In the genomic region with DNA sequence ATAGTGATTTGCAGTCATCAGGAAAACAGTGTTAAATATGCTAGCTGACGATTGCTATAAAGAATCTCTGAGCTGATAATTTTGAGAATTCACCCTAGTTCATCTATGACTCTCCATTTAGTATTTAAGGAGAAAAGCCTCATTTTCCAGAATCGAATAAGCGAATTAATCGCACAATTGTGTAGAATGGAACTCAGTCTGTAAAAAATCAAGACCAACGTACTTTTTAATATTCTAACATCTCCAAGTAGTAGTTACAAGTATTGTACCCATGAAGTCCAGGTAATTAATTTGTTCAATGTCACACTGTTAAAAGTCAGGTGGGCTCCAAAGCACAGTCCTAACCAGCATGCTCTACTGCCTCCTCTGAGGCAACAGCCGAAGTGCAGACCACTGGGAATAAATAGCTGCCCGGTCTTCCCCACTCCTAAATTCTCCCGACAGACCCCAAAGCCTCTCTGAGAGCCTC, we compare ENCODE assay signal across 8 cellular contexts. TPM values are rescaled to one million over a fixed set of nuclear protein-coding genes. Genes with fewer than 3 reads are reported as not detected.
DNase-seq lines count a peak whose midpoint lies in the region; ATAC-seq lines count a peak whose summit lies in the region.

No MANE protein-coding gene starts in this region.

- H3K4me1 Mint-ChIP-seq in activated CD4-positive, alpha-beta T cell treated with anti-CD3 and anti-CD28 coated beads, Interleukin-2, amount 10 ng/mL, durations not matched to agents 24 days and 14 days: peaks cover 24% of the 10 kb centered on the region

- no peaks in the 10 kb centered on the region for H3K27me3 Mint-ChIP-seq in activated CD4-positive, alpha-beta T cell treated with anti-CD3 and anti-CD28 coated beads, Interleukin-2, amount 10 ng/mL, durations not matched to agents 24 days and 14 days

- peak overlapping the region; percentile 64 for H3K9ac ChIP-seq in mesendoderm (ENCODE audit: low read length)

- ATAC-seq in HG03095 (IDR thresholded peaks at IDR 0.05; ENCODE audit: unreplicated experiment): peak; percentile 41

- no peak overlapping the region for H2BK120ac ChIP-seq in mesendoderm (ENCODE audit: low read depth, low read length)

- H3K27me3 ChIP-seq in mesendoderm (ENCODE audit: insufficient read depth, low read length, poor library complexity): no peaks in the 10 kb centered on the region

- intact Hi-C loops in activated CD4-positive, alpha-beta T cell treated with anti-CD3 and anti-CD28 coated beads, Interleukin-2, amount 10 ng/mL, durations not matched to agents 24 days and 14 days (cut with micrococcal nuclease): loop anchor here (1.0 to 5.0 kb wide), 6 partner anchors 124 to 669 kb away; partner anchors contain the start of genes CYREN, SLC35B4 and WDR91

- H3K9me3 Mint-ChIP-seq in activated CD4-positive, alpha-beta T cell treated with anti-CD3 and anti-CD28 coated beads, Interleukin-2, amount 10 ng/mL, durations not matched to agents 24 days and 14 days: peaks cover 13% of the 10 kb centered on the region

- H3K23ac ChIP-seq in mesendoderm (ENCODE audit: low read length): no peak overlapping the region

- no peak overlapping the region for H3K18ac ChIP-seq in mesendoderm (ENCODE audit: low read length)

- peaks cover 3% of the 10 kb centered on the region for H3K79me1 ChIP-seq in mesendoderm (ENCODE audit: low read length)

- peak overlapping the region; percentile 97 for H3K4me3 Mint-ChIP-seq in activated CD4-positive, alpha-beta T cell treated with anti-CD3 and anti-CD28 coated beads, Interleukin-2, amount 10 ng/mL, durations not matched to agents 24 days and 14 days

- no CpG with 5 or more reads among the region's 8 CpGs for WGBS in mesendoderm (ENCODE audit: extremely low coverage, insufficient coverage, low lambda C conversion rate)

- no peak overlapping the region for H2AK5ac ChIP-seq in mesendoderm (ENCODE audit: low read length)

- H3K4ac ChIP-seq in mesendoderm (ENCODE audit: low read depth, low read length): no peak overlapping the region

- H3K27ac ChIP-seq in angular gyrus (ENCODE audit: low read depth, low read length) (peak overlapping the region; percentile 89), mesendoderm (ENCODE audit: low read depth, low read length) (no peak overlapping the region)

- H3K4me1 ChIP-seq in mesendoderm (ENCODE audit: control insufficient read depth, low read depth, low read length): no peaks in the 10 kb centered on the region

- peak overlapping the region; percentile 86 for H3K56ac ChIP-seq in mesendoderm (ENCODE audit: low read length)

- peak overlapping the region; percentile 50 for H3K4me2 ChIP-seq in mesendoderm (ENCODE audit: low read length)

- H3K79me2 ChIP-seq in mesendoderm (ENCODE audit: control insufficient read depth, insufficient read depth, low read length): peaks cover 2% of the 10 kb centered on the region

- peak overlapping the region; percentile 95 for H3K27ac Mint-ChIP-seq in activated CD4-positive, alpha-beta T cell treated with anti-CD3 and anti-CD28 coated beads, Interleukin-2, amount 10 ng/mL, durations not matched to agents 24 days and 14 days

- H2BK15ac ChIP-seq in mesendoderm (replicated peaks; ENCODE audit: low read depth): no peak overlapping the region

- H3K36me3 Mint-ChIP-seq in activated CD4-positive, alpha-beta T cell treated with anti-CD3 and anti-CD28 coated beads, Interleukin-2, amount 10 ng/mL, durations not matched to agents 24 days and 14 days (ENCODE audit: low read depth): peaks cover 10% of the 10 kb centered on the region

- no peaks in the 10 kb centered on the region for H3K36me3 ChIP-seq in mesendoderm (ENCODE audit: control insufficient read depth, insufficient read depth, low read length)

- H4K8ac ChIP-seq in mesendoderm (ENCODE audit: low read depth, low read length): peak overlapping the region; percentile 83

- H3K4me3 ChIP-seq in mesendoderm (ENCODE audit: low read length): no peak overlapping the region

- H2BK5ac ChIP-seq in mesendoderm (ENCODE audit: low read length): no peak overlapping the region

- no peak for DNase-seq in activated CD4-positive, alpha-beta T cell treated with anti-CD3 and anti-CD28 coated beads, Interleukin-2, amount 10 ng/mL, durations not matched to agents 24 days and 14 days
- DNase-seq in activated CD4-positive, alpha-beta T cell treated with anti-CD3 and anti-CD28 coated beads for 48 hours: no peak
- DNase-seq in mesendoderm: no peak
- no peak for DNase-seq in activated effector memory CD4-positive, alpha-beta T cell treated with anti-CD3 and anti-CD28 coated beads, Interleukin-2, amount 50 U/mL, for 16 hours
- DNase-seq in NCI-H1436 (lab: John Stamatoyannopoulos, UW): no peak
- DNase-seq in globus pallidus (ENCODE audit: low spot score): no peak

- H4K5ac ChIP-seq in mesendoderm (ENCODE audit: low read length): no peak overlapping the region

RNA-seq across cellular contexts. Expression of gene AGBL3, which starts 0.4 kb away (rescaled TPM):
- total RNA-seq in activated CD4-positive, alpha-beta T cell treated with anti-CD3 and anti-CD28 coated beads, Interleukin-2, amount 10 ng/mL, durations not matched to agents 24 days and 14 days: 2.0 and 3.4 TPM in 2 replicates
- polyA plus RNA-seq in mesendoderm (2013, experiment 1 of 2): 2.0 TPM
- polyA plus RNA-seq in mesendoderm (2013, experiment 2 of 2): 2.1 TPM
